8 cellular contexts compared by ENCODE assay signal in the genomic region with DNA sequence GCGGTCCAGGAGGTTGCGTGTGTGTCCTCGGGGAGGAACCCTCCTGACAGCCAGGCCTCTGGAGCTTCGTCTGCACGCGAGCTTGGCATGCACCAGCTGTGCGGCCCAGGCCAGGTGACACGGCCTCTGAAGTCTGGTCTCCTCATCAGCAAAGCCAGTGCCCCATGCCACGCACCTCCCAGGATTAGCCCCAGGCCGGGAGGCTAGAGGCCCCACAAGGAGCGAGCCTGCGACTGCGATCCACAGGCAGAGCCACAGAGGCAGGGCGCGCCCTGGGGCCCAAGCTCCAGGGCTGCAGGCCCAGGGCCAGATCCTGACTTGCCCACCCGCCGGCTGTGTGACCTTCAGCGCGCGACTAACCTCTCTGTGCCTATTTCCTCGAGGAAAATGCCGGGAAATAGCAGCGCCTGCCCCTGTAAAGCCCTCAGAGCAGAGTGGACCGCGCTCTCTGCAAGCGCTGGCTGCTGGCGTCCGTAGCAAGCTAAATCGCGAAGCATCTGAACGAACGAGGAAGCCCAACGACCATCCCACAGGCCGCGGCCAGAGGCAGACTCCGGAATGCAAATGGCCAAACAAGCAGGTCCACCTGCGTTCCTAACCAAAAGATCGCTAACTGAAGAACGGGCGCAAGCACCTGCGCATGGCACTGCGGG. TPM values are rescaled to one million over a fixed set of nuclear protein-coding genes. Genes with fewer than 3 reads are reported as not detected.
DNase-seq lines count a peak whose midpoint lies in the region; ATAC-seq and TF ChIP-seq lines count a peak whose summit lies in the region.

No MANE protein-coding gene starts in this region.

- H2AFZ ChIP-seq in DND-41 (ENCODE audit: low read depth, low read length): peak overlapping the region; percentile 83

- peaks cover 74% of the 10 kb centered on the region for H3K79me2 ChIP-seq in DND-41 (ENCODE audit: insufficient read depth, low read length)

- H3K36me3 ChIP-seq in DND-41 (ENCODE audit: insufficient read depth, low read length) (peaks cover 60% of the 10 kb centered on the region), HUES6 (ENCODE audit: control insufficient read depth, insufficient read depth, low read length) (peaks cover 28% of the 10 kb centered on the region)

- peak overlapping the region; percentile 86 for H3K4me2 ChIP-seq in DND-41 (ENCODE audit: insufficient read depth, low read length)

- peak overlapping the region; percentile 74 for H3K27ac ChIP-seq in DND-41 (ENCODE audit: low read length)
- H3K27ac ChIP-seq in HUES6 (ENCODE audit: low read depth, low read length): no peak overlapping the region
- peak overlapping the region in 58 of 59 donors; percentile 63 to 96 (median 87) for H3K27ac ChIP-seq in dorsolateral prefrontal cortex

- peaks cover 50% of the 10 kb centered on the region for H3K4me1 ChIP-seq in DND-41 (ENCODE audit: insufficient read depth, low read length)
- no peaks in the 10 kb centered on the region for H3K4me1 ChIP-seq in HUES6 (ENCODE audit: control insufficient read depth, insufficient read depth, low read length)

- H3K4me3 ChIP-seq in DND-41 (ENCODE audit: low read depth in 1 of 2, low read length in 2 of 2): peak overlapping the region; percentile 29 to 66; a peak in 3 of 4 replicates
- peak overlapping the region; percentile 83 for H3K4me3 ChIP-seq in HUES6 (ENCODE audit: low read depth, low read length)
- peak overlapping the region; percentile 45 to 85 (median 68) for H3K4me3 ChIP-seq in dorsolateral prefrontal cortex

- intact Hi-C loops in dorsolateral prefrontal cortex (cut with DNase I): loop anchor here (10.0 kb wide), 2 partner anchors 67 to 247 kb away; a partner anchor contains a TSS

- peaks cover 12 to 44% (median 38%) of the 10 kb centered on the region in 4 donors for H3K4me1 Mint-ChIP-seq in naive thymus-derived CD8-positive, alpha-beta T cell

- DNase-seq in DND-41 (no peak), dorsolateral prefrontal cortex (no peak), amygdala (lab: John Stamatoyannopoulos, UW) (no peak), NCI-H2196 (lab: John Stamatoyannopoulos, UW; ENCODE audit: unreplicated experiment) (no peak), NCI-H446 (lab: John Stamatoyannopoulos, UW) (no peak)
- peak in 1 of 10 donors; percentile 8 for DNase-seq in naive thymus-derived CD8-positive, alpha-beta T cell

- H3K4me3 Mint-ChIP-seq in naive thymus-derived CD8-positive, alpha-beta T cell: peak overlapping the region; percentile 73 to 87 (median 78)

- H4K20me1 ChIP-seq in DND-41 (ENCODE audit: insufficient read depth, low read length): peaks cover 38% of the 10 kb centered on the region

- TF ChIP-seq CTCF in DND-41 (IDR thresholded peaks at IDR 0.05; ENCODE audit: borderline replicate concordance, extremely low read depth, low read length, poor library complexity, severe bottlenecking) (no peak), dorsolateral prefrontal cortex (IDR thresholded peaks at IDR 0.05 in 54 of 56, conservative IDR thresholded peaks at IDR 0.05 in 2 of 56; ENCODE audit: low read depth in 1 of 56, partially characterized antibody in 56 of 56) (peak in 1 of 56 donors; percentile 23)

- peaks cover 0 to 32% (median 1%) of the 10 kb centered on the region in 3 donors for H3K36me3 Mint-ChIP-seq in naive thymus-derived CD8-positive, alpha-beta T cell

- H3K9me3 ChIP-seq in DND-41 (ENCODE audit: insufficient read depth, low read length, severe bottlenecking): no peaks in the 10 kb centered on the region
- H3K9me3 ChIP-seq in HUES6 (ENCODE audit: control insufficient read depth, insufficient read depth, low read depth, low read length): no peaks in the 10 kb centered on the region

- H3K27me3 ChIP-seq in DND-41 (ENCODE audit: insufficient read depth, low read length, poor library complexity): no peaks in the 10 kb centered on the region
- H3K27me3 ChIP-seq in HUES6 (ENCODE audit: control insufficient read depth, insufficient read depth, low read length): no peaks in the 10 kb centered on the region
- no peaks in the 10 kb centered on the region for H3K27me3 ChIP-seq in dorsolateral prefrontal cortex

- no peaks in the 10 kb centered on the region for H3K9me3 Mint-ChIP-seq in naive thymus-derived CD8-positive, alpha-beta T cell

- peak overlapping the region in 9 of 10 donors; percentile 43 to 92 (median 82) for H3K27ac Mint-ChIP-seq in naive thymus-derived CD8-positive, alpha-beta T cell

- H3K9ac ChIP-seq in DND-41 (ENCODE audit: low read depth, low read length): peak overlapping the region; percentile 72
- H3K9ac ChIP-seq in HUES6 (ENCODE audit: low read length): peak overlapping the region; percentile 57

- POLR2A ChIA-PET in naive thymus-derived CD8-positive, alpha-beta T cell (lab: Charles Lee): interaction anchor here (0.8 to 2.1 kb wide), 7 partner anchors 53 to 183 kb away, joined by 3 to 22 read pairs (median 3); a partner anchor contains a TSS

- ATAC-seq in DND-41 (ENCODE audit: insufficient read depth, low read depth) (no peak), HG02610 (IDR thresholded peaks at IDR 0.05; ENCODE audit: unreplicated experiment) (no peak)
- no peak for ATAC-seq in naive thymus-derived CD8-positive, alpha-beta T cell

- H3K27me3 Mint-ChIP-seq in naive thymus-derived CD8-positive, alpha-beta T cell: no peaks in the 10 kb centered on the region

RNA-seq across cellular contexts. Expression of a gene that starts 0.5 kb away (rescaled TPM):
- total RNA-seq in dorsolateral prefrontal cortex: 10 to 100 TPM; 28.3 to 99.3 (median 59.6) TPM
- 10 to 100 TPM; 42.0 to 42.8 TPM for total RNA-seq in naive thymus-derived CD8-positive, alpha-beta T cell
- polyA plus RNA-seq in naive thymus-derived CD8-positive, alpha-beta T cell: 10 to 100 TPM in 2 of 3 donors, 1 to 10 TPM in 1; 5.5 to 15.6 (median 14.9) TPM

RNA-seq across cellular contexts. Expression of a gene that starts 53.0 kb away (rescaled TPM):
- total RNA-seq in dorsolateral prefrontal cortex: 100 to 1,000 TPM in 7 of 120 experiments, 10 to 100 TPM in 113; 55.3 to 109 (median 75.5) TPM
- total RNA-seq in naive thymus-derived CD8-positive, alpha-beta T cell: 10 to 100 TPM; 52.4 to 63.5 TPM
- polyA plus RNA-seq in naive thymus-derived CD8-positive, alpha-beta T cell: 10 to 100 TPM in 1 of 3 donors, 1 to 10 TPM in 2; 7.1 to 10.9 (median 9.2) TPM
